1 cellular context compared by ENCODE assay signal in genomic region chr6:30767944-30768301, GRCh38.
A peak's percentile ranks its signal among the peaks of the same experiment; 100 is the strongest.
TF ChIP-seq lines count a peak whose summit lies in the region.

No MANE protein-coding gene starts in this region.

TF ChIP-seq in HepG2, 621 proteins besides CTCF, POLR2A, EP300 and RAD21:
- no peak for TF ChIP-seq SRF (IDR thresholded peaks at IDR 0.05; ENCODE audit: low read depth, low read length)
- TF ChIP-seq NFYC (CRISPR knock-in tag; IDR thresholded peaks at IDR 0.05): 0 out of 2 replicates have a peak, but pooled peaks have one; percentile 6
- 0 out of 2 replicates have a peak, but pooled peaks have one; percentile 24 for TF ChIP-seq ZSCAN31 (CRISPR knock-in tag; IDR thresholded peaks at IDR 0.05; ENCODE audit: low read depth)
- no peak for TF ChIP-seq HNRNPLL (IDR thresholded peaks at IDR 0.05; ENCODE audit: low read depth, low read length, poor library complexity, severe bottlenecking)
- TF ChIP-seq THAP9 (CRISPR knock-in tag; IDR thresholded peaks at IDR 0.05; ENCODE audit: borderline replicate concordance): no peak
- no peak for TF ChIP-seq ZNF850 (CRISPR knock-in tag; conservative IDR thresholded peaks at IDR 0.05)
- no peak for TF ChIP-seq REL (CRISPR knock-in tag; conservative IDR thresholded peaks at IDR 0.05)
- TF ChIP-seq ZFP36 (IDR thresholded peaks at IDR 0.05; ENCODE audit: borderline replicate concordance, low read depth, low read length, partially characterized antibody): no peak
- TF ChIP-seq ZBTB2 (CRISPR knock-in tag; IDR thresholded peaks at IDR 0.05; ENCODE audit: low read depth): no peak
- TF ChIP-seq ZNF136 (CRISPR knock-in tag; IDR thresholded peaks at IDR 0.05; ENCODE audit: low read depth): no peak
- TF ChIP-seq PAWR (CRISPR knock-in tag; IDR thresholded peaks at IDR 0.05; ENCODE audit: borderline replicate concordance): no peak
- TF ChIP-seq ZNF121 (CRISPR knock-in tag; IDR thresholded peaks at IDR 0.05): peak; percentile 79
- no peak for TF ChIP-seq ARID2 (CRISPR knock-in tag; IDR thresholded peaks at IDR 0.05; ENCODE audit: borderline replicate concordance)
- TF ChIP-seq GMEB1 (CRISPR knock-in tag; IDR thresholded peaks at IDR 0.05; ENCODE audit: borderline replicate concordance): 0 out of 2 replicates have a peak, but pooled peaks have one; percentile 29
- TF ChIP-seq ZNF562 (CRISPR knock-in tag; IDR thresholded peaks at IDR 0.05; ENCODE audit: borderline replicate concordance): no peak
- TF ChIP-seq TRIM22 (IDR thresholded peaks at IDR 0.05): no peak
- TF ChIP-seq EED (CRISPR knock-in tag; IDR thresholded peaks at IDR 0.05): no peak
- 0 out of 2 replicates have a peak, but pooled peaks have one; percentile 20 for TF ChIP-seq ZNF788 (CRISPR knock-in tag; IDR thresholded peaks at IDR 0.05; ENCODE audit: borderline replicate concordance)
- 0 out of 2 replicates have a peak, but pooled peaks have one; percentile 4 for TF ChIP-seq HDAC2 (CRISPR knock-in tag; IDR thresholded peaks at IDR 0.05)
- no peak; the same call in 1 of the 2 replicates for TF ChIP-seq ZNF451 (CRISPR knock-in tag; IDR thresholded peaks at IDR 0.05)
- TF ChIP-seq NRL (CRISPR knock-in tag; IDR thresholded peaks at IDR 0.05; ENCODE audit: borderline replicate concordance): no peak
- no peak for TF ChIP-seq IRF1 (CRISPR knock-in tag; IDR thresholded peaks at IDR 0.05; ENCODE audit: low read depth)
- no peak for TF ChIP-seq MAZ (IDR thresholded peaks at IDR 0.05; ENCODE audit: borderline replicate concordance, low read depth, low read length)
- TF ChIP-seq MAZ (CRISPR knock-in tag; IDR thresholded peaks at IDR 0.05; ENCODE audit: low read depth): peak; percentile 6; the same call in 1 of the 2 replicates
